In the genomic region with DNA sequence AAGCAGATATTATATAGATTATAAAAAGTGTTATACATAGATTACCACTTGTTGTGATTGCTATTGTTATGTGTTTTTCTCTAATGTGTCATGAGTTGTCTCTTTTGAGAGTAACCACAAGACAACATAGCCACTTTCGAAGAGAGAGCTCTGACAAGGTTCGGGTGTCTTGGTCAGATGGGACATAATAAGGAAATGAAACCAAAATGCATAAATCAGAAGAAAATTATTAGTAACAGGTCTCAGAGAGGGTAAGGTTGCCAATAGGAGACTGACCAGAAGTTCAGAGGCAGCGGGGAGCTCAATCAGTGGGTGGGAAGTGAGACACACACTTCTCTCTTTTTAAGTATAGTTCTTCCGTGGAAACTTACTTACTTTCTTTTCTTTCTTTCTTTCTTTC, we compare ENCODE assay signal across 16 cellular contexts.
DNase-seq lines count a peak whose midpoint lies in the region; ATAC-seq and TF ChIP-seq lines count a peak whose summit lies in the region.
"Had no signal": no experiment of that assay in that cellular context is flagged by ENCODE, and none has a peak within 500 bp of the region (broad histone marks: within the 10 kb centered on the region; RNA-seq: fewer than 3 reads in every experiment).

No MANE protein-coding gene starts in this region.

- no peak overlapping the region for H3K27ac ChIP-seq in GM23248
- no peak overlapping the region for H3K27ac ChIP-seq in prostate gland
- H3K27ac ChIP-seq: BLaER1, gastroesophageal sphincter, lower lobe of right lung, ovary, SK-N-MC had no signal

- H3K4me2 ChIP-seq in GM23248 (ENCODE audit: unreplicated experiment), result no peak overlapping the region
- H3K4me2 ChIP-seq: BLaER1 had no signal

- H3K9me3 ChIP-seq in GM23248 (ENCODE audit: low read depth) (no peaks in the 10 kb centered on the region), prostate gland (no peaks in the 10 kb centered on the region)
- H3K9me3 ChIP-seq: BLaER1, gastroesophageal sphincter, lower lobe of right lung, ovary had no signal

- ATAC-seq in GM18505 (IDR thresholded peaks at IDR 0.05; ENCODE audit: unreplicated experiment) (peak; percentile 94), GM19468 (IDR thresholded peaks at IDR 0.05; ENCODE audit: extremely low read depth, unreplicated experiment) (peak; percentile 66), HG02970 (IDR thresholded peaks at IDR 0.05; ENCODE audit: low FRiP score, unreplicated experiment) (peak; percentile 89), HG03575 (IDR thresholded peaks at IDR 0.05; ENCODE audit: extremely low read depth, insufficient number of reproducible peaks, low FRiP score, unreplicated experiment) (peak; percentile 97)
- ATAC-seq: gastroesophageal sphincter, lower lobe of right lung had no signal

- no peaks in the 10 kb centered on the region for H3F3A ChIP-seq in GM23248 (ENCODE audit: insufficient read depth)

- no peaks in the 10 kb centered on the region for H4K20me1 ChIP-seq in GM23248 (ENCODE audit: insufficient read depth)
- H4K20me1 ChIP-seq: BLaER1 had no signal

- no peak overlapping the region for H3K9ac ChIP-seq in GM23248
- H3K9ac ChIP-seq: BLaER1 had no signal

- H3K4me3 ChIP-seq in GM23248 (no peak overlapping the region), prostate gland (no peak overlapping the region)
- H3K4me3 ChIP-seq: BLaER1, gastroesophageal sphincter, lower lobe of right lung, ovary, SK-N-MC had no signal

- no peaks in the 10 kb centered on the region for H3K4me1 ChIP-seq in GM23248 (ENCODE audit: insufficient read depth)
- H3K4me1 ChIP-seq in prostate gland (replicated peaks), result no peaks in the 10 kb centered on the region
- H3K4me1 ChIP-seq: BLaER1, gastroesophageal sphincter, lower lobe of right lung had no signal

- TF ChIP-seq POLR2A in GM18505 (IDR thresholded peaks at IDR 0.05; ENCODE audit: borderline replicate concordance, extremely low read depth, insufficient read depth, insufficient read length), result no peak
- TF ChIP-seq POLR2A in prostate gland (IDR thresholded peaks at IDR 0.05), result no peak

- no peaks in the 10 kb centered on the region for H3K79me2 ChIP-seq in GM23248 (ENCODE audit: insufficient read depth)

- H3K36me3 ChIP-seq in GM23248 (ENCODE audit: low read depth) (no peaks in the 10 kb centered on the region), prostate gland (no peaks in the 10 kb centered on the region)
- H3K36me3 ChIP-seq: BLaER1, gastroesophageal sphincter, lower lobe of right lung, ovary had no signal

- intact Hi-C loops in prostate gland (cut with DNase I), result no loop called here

- H3K27me3 ChIP-seq in GM23248 (replicated peaks; ENCODE audit: insufficient read depth) (no peaks in the 10 kb centered on the region), prostate gland (replicated peaks; ENCODE audit: insufficient read depth) (no peaks in the 10 kb centered on the region)
- H3K27me3 ChIP-seq: BLaER1, gastroesophageal sphincter, ovary had no signal

- DNase-seq in hepatic stellate cell (ENCODE audit: low spot score) (no peak), dedifferentiated amniotic fluid mesenchymal stem cell (ENCODE audit: extremely low spot score) (no peak), GM23248 (no peak), prostate gland (ENCODE audit: low spot score) (no peak)
- DNase-seq: activated CD4-positive, alpha-beta T cell treated with anti-CD3 and anti-CD28 coated beads, Interleukin-2, amount 50 U/mL, for 48 hours; activated naive CD8-positive, alpha-beta T cell treated with anti-CD3 and anti-CD28 coated beads, Interleukin-2, amount 10 ng/mL, durations not matched to agents 7 days and 5 days; GDM1; lower lobe of right lung; ovary had no signal

- whole genome bisulfite sequencing in GM23248 (ENCODE audit: low coverage in 1 of 2, low lambda C conversion rate in 2 of 2, missing lambda C conversion rate in 2 of 2), 2 experiments, result 21 to 30% methylated on average over 3 to 4 of the region's 4 CpGs
- WGBS in prostate gland, result 95% methylated on average over 4 of the region's 4 CpGs

- no peaks in the 10 kb centered on the region for H3K9me2 ChIP-seq in GM23248 (ENCODE audit: insufficient read depth)

- H2AFZ ChIP-seq in GM23248, result no peak overlapping the region

- in situ Hi-C loops in GM23248 (cut with MboI), result no loop called here

- no peak for TF ChIP-seq CTCF in prostate gland (IDR thresholded peaks at IDR 0.05)
